In genomic region chr20:44780226-44780625, GRCh38 we compare ENCODE assay signal across 1 cellular context.
A peak's percentile ranks its signal among the peaks of the same experiment; 100 is the strongest.
TF ChIP-seq lines count a peak whose summit lies in the region.

No MANE protein-coding gene starts in this region.

TF ChIP-seq in HepG2, 621 proteins besides CTCF, POLR2A, EP300 and RAD21 (continued from another document and continues in another):
- TF ChIP-seq SUZ12 (IDR thresholded peaks at IDR 0.05; ENCODE audit: low read depth, low read length), result no peak
- TF ChIP-seq MYNN (CRISPR knock-in tag; IDR thresholded peaks at IDR 0.05; ENCODE audit: low read depth), result no peak
- TF ChIP-seq ZMAT3 (CRISPR knock-in tag; conservative IDR thresholded peaks at IDR 0.05), result no peak; the same call in 1 of the 2 replicates
- no peak for TF ChIP-seq NFE2L1 (CRISPR knock-in tag; IDR thresholded peaks at IDR 0.05; ENCODE audit: borderline replicate concordance)
- TF ChIP-seq SRSF1 (optimal IDR thresholded peaks at IDR 0.05; ENCODE audit: low read depth, low read length), result no peak
- peak; percentile 47; the same call in 1 of the 2 replicates for TF ChIP-seq ATF3 (CRISPR knock-in tag; IDR thresholded peaks at IDR 0.05)
- peak; percentile 97 for TF ChIP-seq ZNF331 (CRISPR knock-in tag; IDR thresholded peaks at IDR 0.05)
- no peak for TF ChIP-seq TBP (CRISPR knock-in tag; IDR thresholded peaks at IDR 0.05)
- peak; percentile 73; the same call in 1 of the 2 replicates for TF ChIP-seq KAT8 (CRISPR knock-in tag; IDR thresholded peaks at IDR 0.05)
- peak; percentile 60; the same call in 1 of the 2 replicates for TF ChIP-seq PITX1 (CRISPR knock-in tag; IDR thresholded peaks at IDR 0.05)
- TF ChIP-seq YEATS4 (CRISPR knock-in tag; IDR thresholded peaks at IDR 0.05; ENCODE audit: borderline replicate concordance), result no peak
- TF ChIP-seq ZNF709 (CRISPR knock-in tag; IDR thresholded peaks at IDR 0.05), result 0 out of 2 replicates have a peak, but pooled peaks have one; percentile 52
- no peak for TF ChIP-seq SOX13 (IDR thresholded peaks at IDR 0.05)
- TF ChIP-seq SOX13 (CRISPR knock-in tag; conservative IDR thresholded peaks at IDR 0.05 in 1 of 2, IDR thresholded peaks at IDR 0.05 in 1 of 2), result peak in 1 of 2 experiments; percentile 64; a peak in 2 of 4 replicates
- no peak for TF ChIP-seq ZNF800 (CRISPR knock-in tag; IDR thresholded peaks at IDR 0.05)
- no peak for TF ChIP-seq UBTF (CRISPR knock-in tag; IDR thresholded peaks at IDR 0.05)
- TF ChIP-seq THYN1 (CRISPR knock-in tag; IDR thresholded peaks at IDR 0.05; ENCODE audit: borderline replicate concordance, low read depth), result no peak
- TF ChIP-seq PAF1 (CRISPR knock-in tag; IDR thresholded peaks at IDR 0.05), result no peak
- peak; percentile 81 for TF ChIP-seq ZNF335 (CRISPR knock-in tag; IDR thresholded peaks at IDR 0.05)
- TF ChIP-seq HNF1B (CRISPR knock-in tag; IDR thresholded peaks at IDR 0.05), result no peak
- TF ChIP-seq ZNF652 (CRISPR knock-in tag; IDR thresholded peaks at IDR 0.05; ENCODE audit: borderline replicate concordance, low read depth), result no peak
- TF ChIP-seq NFATC3 (CRISPR knock-in tag; IDR thresholded peaks at IDR 0.05), result no peak
- no peak; the same call in 1 of the 2 replicates for TF ChIP-seq E2F2 (CRISPR knock-in tag; IDR thresholded peaks at IDR 0.05; ENCODE audit: borderline replicate concordance)
- no peak; the same call in 1 of the 2 replicates for TF ChIP-seq YEATS2 (CRISPR knock-in tag; IDR thresholded peaks at IDR 0.05; ENCODE audit: borderline replicate concordance)
- peak; percentile 90; the same call in 1 of the 2 replicates for TF ChIP-seq MTF1 (CRISPR knock-in tag; IDR thresholded peaks at IDR 0.05)
- no peak for TF ChIP-seq HNF4A (CRISPR knock-in tag; IDR thresholded peaks at IDR 0.05)
- no peak for TF ChIP-seq CSRNP1 (CRISPR knock-in tag; IDR thresholded peaks at IDR 0.05)
- TF ChIP-seq RBFOX2 (IDR thresholded peaks at IDR 0.05; ENCODE audit: low read depth, low read length), result no peak
- TF ChIP-seq MXI1 (IDR thresholded peaks at IDR 0.05; ENCODE audit: borderline replicate concordance, low read depth, low read length), result 0 out of 3 replicates have a peak, but pooled peaks have one; percentile 29
- TF ChIP-seq KLF11 (CRISPR knock-in tag; IDR thresholded peaks at IDR 0.05), result peak; percentile 96
- TF ChIP-seq CAMTA2 (CRISPR knock-in tag; IDR thresholded peaks at IDR 0.05; ENCODE audit: borderline replicate concordance), result no peak
- no peak for TF ChIP-seq TAF1 (CRISPR knock-in tag; IDR thresholded peaks at IDR 0.05)
- TF ChIP-seq TMF1 (CRISPR knock-in tag; IDR thresholded peaks at IDR 0.05; ENCODE audit: low read depth), result 0 out of 2 replicates have a peak, but pooled peaks have one; percentile 54
- no peak; the same call in 1 of the 2 replicates for TF ChIP-seq ZNF703 (CRISPR knock-in tag; IDR thresholded peaks at IDR 0.05; ENCODE audit: borderline replicate concordance)
- peak; percentile 87; the same call in 1 of the 2 replicates for TF ChIP-seq SIX4 (CRISPR knock-in tag; IDR thresholded peaks at IDR 0.05)
- TF ChIP-seq ZNF879 (CRISPR knock-in tag; IDR thresholded peaks at IDR 0.05), result no peak
- no peak for TF ChIP-seq MLLT10 (CRISPR knock-in tag; IDR thresholded peaks at IDR 0.05)
- TF ChIP-seq DNMT1 (CRISPR knock-in tag; IDR thresholded peaks at IDR 0.05), result no peak
- TF ChIP-seq HBP1 (CRISPR knock-in tag; IDR thresholded peaks at IDR 0.05; ENCODE audit: low read depth), result peak; percentile 97
- TF ChIP-seq ZBTB38 (CRISPR knock-in tag; IDR thresholded peaks at IDR 0.05), result no peak
- TF ChIP-seq POGK (CRISPR knock-in tag; conservative IDR thresholded peaks at IDR 0.05), result peak; percentile 79
- no peak for TF ChIP-seq SRSF9 (IDR thresholded peaks at IDR 0.05; ENCODE audit: borderline replicate concordance, insufficient read depth, low read depth, low read length, poor library complexity, severe bottlenecking)
- TF ChIP-seq KMT2A (CRISPR knock-in tag; IDR thresholded peaks at IDR 0.05), result no peak
- TF ChIP-seq ADNP (CRISPR knock-in tag; IDR thresholded peaks at IDR 0.05), result no peak
- no peak for TF ChIP-seq FOXP1 (IDR thresholded peaks at IDR 0.05)
- no peak for TF ChIP-seq FOXP1 (CRISPR knock-in tag; IDR thresholded peaks at IDR 0.05)
- TF ChIP-seq ZNF296 (CRISPR knock-in tag; conservative IDR thresholded peaks at IDR 0.05), result peak; percentile 84; the same call in 1 of the 2 replicates
- no peak for TF ChIP-seq ZFP62 (CRISPR knock-in tag; IDR thresholded peaks at IDR 0.05)
- TF ChIP-seq NBN (conservative IDR thresholded peaks at IDR 0.05), result no peak
- no peak for TF ChIP-seq KLF13 (CRISPR knock-in tag; IDR thresholded peaks at IDR 0.05)
- no peak for TF ChIP-seq ZNF142 (CRISPR knock-in tag; IDR thresholded peaks at IDR 0.05)
